1 cellular context compared by ENCODE assay signal in the genomic region with DNA sequence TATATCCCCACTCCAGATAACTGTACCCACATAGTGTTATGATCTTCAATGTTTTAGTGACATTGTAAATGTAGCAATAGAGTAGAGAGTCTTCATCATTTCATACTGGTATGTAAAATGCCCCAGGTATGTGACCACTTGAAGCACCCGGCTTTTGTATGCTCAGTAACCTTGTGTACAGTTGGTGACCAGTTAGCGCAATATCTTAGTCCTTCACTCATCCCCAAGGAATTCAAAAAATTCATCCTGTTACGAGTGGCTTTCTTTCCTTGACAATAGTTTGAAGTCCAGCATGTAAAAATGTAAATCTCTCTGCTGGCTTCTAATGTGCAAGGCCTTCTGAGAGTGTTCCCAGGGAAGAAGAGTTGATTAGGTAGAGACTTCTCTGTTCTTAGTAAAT.
TF ChIP-seq lines count a peak whose summit lies in the region.

No MANE protein-coding gene starts in this region.

TF ChIP-seq in HepG2, 621 proteins besides CTCF, POLR2A, EP300 and RAD21 (continued from another document):
- TF ChIP-seq, protein P1, sequence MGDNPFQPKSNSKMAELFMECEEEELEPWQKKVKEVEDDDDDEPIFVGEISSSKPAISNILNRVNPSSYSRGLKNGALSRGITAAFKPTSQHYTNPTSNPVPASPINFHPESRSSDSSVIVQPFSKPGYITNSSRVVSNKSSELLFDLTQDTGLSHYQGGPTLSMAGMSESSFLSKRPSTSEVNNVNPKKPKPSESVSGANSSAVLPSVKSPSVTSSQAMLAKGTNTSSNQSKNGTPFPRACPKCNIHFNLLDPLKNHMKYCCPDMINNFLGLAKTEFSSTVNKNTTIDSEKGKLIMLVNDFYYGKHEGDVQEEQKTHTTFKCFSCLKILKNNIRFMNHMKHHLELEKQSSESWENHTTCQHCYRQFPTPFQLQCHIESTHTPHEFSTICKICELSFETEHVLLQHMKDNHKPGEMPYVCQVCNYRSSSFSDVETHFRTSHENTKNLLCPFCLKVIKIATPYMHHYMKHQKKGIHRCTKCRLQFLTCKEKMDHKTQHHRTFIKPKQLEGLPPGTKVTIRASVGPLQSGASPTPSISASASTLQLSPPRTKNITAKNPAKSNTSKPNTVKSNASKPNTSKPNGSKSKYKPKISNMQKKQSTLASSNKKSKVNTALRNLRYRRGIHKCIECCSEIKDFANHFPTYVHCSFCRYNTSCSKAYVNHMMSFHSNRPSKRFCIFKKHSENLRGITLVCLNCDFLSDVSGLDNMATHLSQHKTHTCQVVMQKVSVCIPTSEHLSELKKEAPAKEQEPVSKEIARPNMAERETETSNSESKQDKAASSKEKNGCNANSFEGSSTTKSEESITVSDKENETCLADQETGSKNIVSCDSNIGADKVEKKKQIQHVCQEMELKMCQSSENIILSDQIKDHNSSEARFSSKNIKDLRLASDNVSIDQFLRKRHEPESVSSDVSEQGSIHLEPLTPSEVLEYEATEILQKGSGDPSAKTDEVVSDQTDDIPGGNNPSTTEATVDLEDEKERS (CRISPR knock-in tag; IDR thresholded peaks at IDR 0.05): no peak
- TF ChIP-seq ZNF333 (CRISPR knock-in tag; IDR thresholded peaks at IDR 0.05; ENCODE audit: borderline replicate concordance) (no peak), YEATS4 (CRISPR knock-in tag; IDR thresholded peaks at IDR 0.05; ENCODE audit: borderline replicate concordance) (no peak), ZNF124 (CRISPR knock-in tag; IDR thresholded peaks at IDR 0.05) (no peak), ZNF225 (CRISPR knock-in tag; IDR thresholded peaks at IDR 0.05) (no peak), JDP2 (CRISPR knock-in tag; IDR thresholded peaks at IDR 0.05; ENCODE audit: borderline replicate concordance) (no peak), ZNF496 (CRISPR knock-in tag; IDR thresholded peaks at IDR 0.05; ENCODE audit: insufficient replicate concordance) (no peak), TEAD3 (CRISPR knock-in tag; optimal IDR thresholded peaks at IDR 0.05; ENCODE audit: borderline replicate concordance) (peak; percentile 59), ZZZ3 (CRISPR knock-in tag; IDR thresholded peaks at IDR 0.05; ENCODE audit: borderline replicate concordance) (no peak)
- TF ChIP-seq, protein P2, sequence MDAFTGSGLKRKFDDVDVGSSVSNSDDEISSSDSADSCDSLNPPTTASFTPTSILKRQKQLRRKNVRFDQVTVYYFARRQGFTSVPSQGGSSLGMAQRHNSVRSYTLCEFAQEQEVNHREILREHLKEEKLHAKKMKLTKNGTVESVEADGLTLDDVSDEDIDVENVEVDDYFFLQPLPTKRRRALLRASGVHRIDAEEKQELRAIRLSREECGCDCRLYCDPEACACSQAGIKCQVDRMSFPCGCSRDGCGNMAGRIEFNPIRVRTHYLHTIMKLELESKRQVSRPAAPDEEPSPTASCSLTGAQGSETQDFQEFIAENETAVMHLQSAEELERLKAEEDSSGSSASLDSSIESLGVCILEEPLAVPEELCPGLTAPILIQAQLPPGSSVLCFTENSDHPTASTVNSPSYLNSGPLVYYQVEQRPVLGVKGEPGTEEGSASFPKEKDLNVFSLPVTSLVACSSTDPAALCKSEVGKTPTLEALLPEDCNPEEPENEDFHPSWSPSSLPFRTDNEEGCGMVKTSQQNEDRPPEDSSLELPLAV (CRISPR knock-in tag; conservative IDR thresholded peaks at IDR 0.05; ENCODE audit: low read depth): no peak
